1 cellular context compared by ENCODE assay signal in genomic region chr5:65482727-65483473, GRCh38.
A peak's percentile ranks its signal among the peaks of the same experiment; 100 is the strongest.
TF ChIP-seq lines count a peak whose summit lies in the region.

No MANE protein-coding gene starts in this region.

TF ChIP-seq in K562, 482 proteins besides CTCF, POLR2A, EP300 and RAD21 (continued from another document and continues in another):
- TF ChIP-seq NR2C2 (CRISPR knock-in tag; IDR thresholded peaks at IDR 0.05) (no peak), NR2C2 (tag; IDR thresholded peaks at IDR 0.05) (no peak), TCFL5 (CRISPR knock-in tag; conservative IDR thresholded peaks at IDR 0.05) (no peak), WHSC1 (IDR thresholded peaks at IDR 0.05; ENCODE audit: low read length) (no peak), MCM5 (IDR thresholded peaks at IDR 0.05; ENCODE audit: low read depth) (no peak), ZNF696 (CRISPR knock-in tag; conservative IDR thresholded peaks at IDR 0.05) (no peak), THRA (IDR thresholded peaks at IDR 0.05) (no peak), MEF2A (IDR thresholded peaks at IDR 0.05; ENCODE audit: control insufficient read depth, low read depth, low read length) (no peak), ZNF12 (CRISPR knock-in tag; IDR thresholded peaks at IDR 0.05) (no peak), TCF7L2 (IDR thresholded peaks at IDR 0.05; ENCODE audit: low read depth, low read length) (no peak), DIDO1 (tag; IDR thresholded peaks at IDR 0.05; ENCODE audit: low read depth) (no peak), CAMTA2 (CRISPR knock-in tag; conservative IDR thresholded peaks at IDR 0.05) (no peak), ZC3H8 (IDR thresholded peaks at IDR 0.05) (no peak), DNMT1 (IDR thresholded peaks at IDR 0.05) (no peak), ZNF57 (CRISPR knock-in tag; IDR thresholded peaks at IDR 0.05) (no peak), ZNF589 (CRISPR knock-in tag; IDR thresholded peaks at IDR 0.05; ENCODE audit: low read depth) (no peak), ZNF24 (IDR thresholded peaks at IDR 0.05) (no peak), ELF4 (CRISPR knock-in tag; IDR thresholded peaks at IDR 0.05) (0 out of 2 replicates have a peak, but pooled peaks have one; percentile 53), ZC3H11A (IDR thresholded peaks at IDR 0.05; ENCODE audit: low read depth, low read length) (no peak), HMG20A (CRISPR knock-in tag; conservative IDR thresholded peaks at IDR 0.05) (no peak), FOXK2 (conservative IDR thresholded peaks at IDR 0.05 in 1 of 2, IDR thresholded peaks at IDR 0.05 in 1 of 2; ENCODE audit: low read depth in 2 of 2) (peak in 1 of 2 experiments; percentile 19; a peak in 1 of 4 replicates), BMI1 (IDR thresholded peaks at IDR 0.05; ENCODE audit: low read length) (no peak), CCAR2 (IDR thresholded peaks at IDR 0.05; ENCODE audit: low read depth, low read length) (no peak), GTF2A2 (tag; IDR thresholded peaks at IDR 0.05) (no peak), ARID1B (IDR thresholded peaks at IDR 0.05) (peak; percentile 76), ZNF175 (CRISPR knock-in tag; IDR thresholded peaks at IDR 0.05; ENCODE audit: low read depth) (no peak), CXXC5 (CRISPR knock-in tag; IDR thresholded peaks at IDR 0.05) (no peak; the same call in 1 of the 2 replicates), ZNF561 (CRISPR knock-in tag; conservative IDR thresholded peaks at IDR 0.05) (no peak), SMARCC2 (IDR thresholded peaks at IDR 0.05; ENCODE audit: low read depth) (0 out of 2 replicates have a peak, but pooled peaks have one; percentile 15), NUFIP1 (IDR thresholded peaks at IDR 0.05; ENCODE audit: partially characterized antibody) (no peak), POLR3A (IDR thresholded peaks at IDR 0.05; ENCODE audit: borderline replicate concordance, extremely low read depth, insufficient read depth, insufficient read length) (no peak), MEIS2 (IDR thresholded peaks at IDR 0.05; ENCODE audit: partially characterized antibody) (peak; percentile 28), CBX1 (IDR thresholded peaks at IDR 0.05; ENCODE audit: low read depth) (no peak), FOXM1 (IDR thresholded peaks at IDR 0.05; ENCODE audit: low read depth) (peak; percentile 74), FOXM1 (CRISPR knock-in tag; IDR thresholded peaks at IDR 0.05; ENCODE audit: low read depth) (no peak), TBL1XR1 (IDR thresholded peaks at IDR 0.05; ENCODE audit: low read length in 2 of 2) (0 out of 4 replicates have a peak, but pooled peaks of 1 of the 2 experiments have one; percentile 26), NFYB (IDR thresholded peaks at IDR 0.05; ENCODE audit: extremely low read depth, insufficient read length) (no peak), KDM5B (IDR thresholded peaks at IDR 0.05; ENCODE audit: insufficient replicate concordance, low read depth, low read length) (peak; percentile 24), TAF9B (IDR thresholded peaks at IDR 0.05; ENCODE audit: partially characterized antibody) (peak; percentile 26), FOXJ2 (tag; IDR thresholded peaks at IDR 0.05) (no peak; the same call in 1 of the 2 replicates), CREB5 (CRISPR knock-in tag; IDR thresholded peaks at IDR 0.05) (no peak), SMAD3 (CRISPR knock-in tag; conservative IDR thresholded peaks at IDR 0.05) (no peak), ASH1L (IDR thresholded peaks at IDR 0.05; ENCODE audit: borderline replicate concordance, low read depth, partially characterized antibody) (no peak), CUX1 (CRISPR knock-in tag; IDR thresholded peaks at IDR 0.05) (no peak), HNRNPK (IDR thresholded peaks at IDR 0.05; ENCODE audit: low read depth, low read length, poor library complexity, severe bottlenecking) (no peak)
- TF ChIP-seq, protein P1, sequence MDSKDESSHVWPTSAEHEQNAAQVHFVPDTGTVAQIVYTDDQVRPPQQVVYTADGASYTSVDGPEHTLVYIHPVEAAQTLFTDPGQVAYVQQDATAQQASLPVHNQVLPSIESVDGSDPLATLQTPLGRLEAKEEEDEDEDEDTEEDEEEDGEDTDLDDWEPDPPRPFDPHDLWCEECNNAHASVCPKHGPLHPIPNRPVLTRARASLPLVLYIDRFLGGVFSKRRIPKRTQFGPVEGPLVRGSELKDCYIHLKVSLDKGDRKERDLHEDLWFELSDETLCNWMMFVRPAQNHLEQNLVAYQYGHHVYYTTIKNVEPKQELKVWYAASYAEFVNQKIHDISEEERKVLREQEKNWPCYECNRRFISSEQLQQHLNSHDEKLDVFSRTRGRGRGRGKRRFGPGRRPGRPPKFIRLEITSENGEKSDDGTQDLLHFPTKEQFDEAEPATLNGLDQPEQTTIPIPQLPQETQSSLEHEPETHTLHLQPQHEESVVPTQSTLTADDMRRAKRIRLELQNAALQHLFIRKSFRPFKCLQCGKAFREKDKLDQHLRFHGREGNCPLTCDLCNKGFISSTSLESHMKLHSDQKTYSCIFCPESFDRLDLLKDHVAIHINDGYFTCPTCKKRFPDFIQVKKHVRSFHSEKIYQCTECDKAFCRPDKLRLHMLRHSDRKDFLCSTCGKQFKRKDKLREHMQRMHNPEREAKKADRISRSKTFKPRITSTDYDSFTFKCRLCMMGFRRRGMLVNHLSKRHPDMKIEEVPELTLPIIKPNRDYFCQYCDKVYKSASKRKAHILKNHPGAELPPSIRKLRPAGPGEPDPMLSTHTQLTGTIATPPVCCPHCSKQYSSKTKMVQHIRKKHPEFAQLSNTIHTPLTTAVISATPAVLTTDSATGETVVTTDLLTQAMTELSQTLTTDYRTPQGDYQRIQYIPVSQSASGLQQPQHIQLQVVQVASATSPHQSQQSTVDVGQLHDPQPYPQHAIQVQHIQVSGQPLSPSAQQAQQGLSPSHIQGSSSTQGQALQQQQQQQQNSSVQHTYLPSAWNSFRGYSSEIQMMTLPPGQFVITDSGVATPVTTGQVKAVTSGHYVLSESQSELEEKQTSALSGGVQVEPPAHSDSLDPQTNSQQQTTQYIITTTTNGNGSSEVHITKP (IDR thresholded peaks at IDR 0.05; ENCODE audit: partially characterized antibody), result no peak
- TF ChIP-seq, protein P2, sequence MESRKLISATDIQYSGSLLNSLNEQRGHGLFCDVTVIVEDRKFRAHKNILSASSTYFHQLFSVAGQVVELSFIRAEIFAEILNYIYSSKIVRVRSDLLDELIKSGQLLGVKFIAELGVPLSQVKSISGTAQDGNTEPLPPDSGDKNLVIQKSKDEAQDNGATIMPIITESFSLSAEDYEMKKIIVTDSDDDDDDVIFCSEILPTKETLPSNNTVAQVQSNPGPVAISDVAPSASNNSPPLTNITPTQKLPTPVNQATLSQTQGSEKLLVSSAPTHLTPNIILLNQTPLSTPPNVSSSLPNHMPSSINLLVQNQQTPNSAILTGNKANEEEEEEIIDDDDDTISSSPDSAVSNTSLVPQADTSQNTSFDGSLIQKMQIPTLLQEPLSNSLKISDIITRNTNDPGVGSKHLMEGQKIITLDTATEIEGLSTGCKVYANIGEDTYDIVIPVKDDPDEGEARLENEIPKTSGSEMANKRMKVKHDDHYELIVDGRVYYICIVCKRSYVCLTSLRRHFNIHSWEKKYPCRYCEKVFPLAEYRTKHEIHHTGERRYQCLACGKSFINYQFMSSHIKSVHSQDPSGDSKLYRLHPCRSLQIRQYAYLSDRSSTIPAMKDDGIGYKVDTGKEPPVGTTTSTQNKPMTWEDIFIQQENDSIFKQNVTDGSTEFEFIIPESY (CRISPR knock-in tag; IDR thresholded peaks at IDR 0.05), result no peak
- TF ChIP-seq, protein P3, sequence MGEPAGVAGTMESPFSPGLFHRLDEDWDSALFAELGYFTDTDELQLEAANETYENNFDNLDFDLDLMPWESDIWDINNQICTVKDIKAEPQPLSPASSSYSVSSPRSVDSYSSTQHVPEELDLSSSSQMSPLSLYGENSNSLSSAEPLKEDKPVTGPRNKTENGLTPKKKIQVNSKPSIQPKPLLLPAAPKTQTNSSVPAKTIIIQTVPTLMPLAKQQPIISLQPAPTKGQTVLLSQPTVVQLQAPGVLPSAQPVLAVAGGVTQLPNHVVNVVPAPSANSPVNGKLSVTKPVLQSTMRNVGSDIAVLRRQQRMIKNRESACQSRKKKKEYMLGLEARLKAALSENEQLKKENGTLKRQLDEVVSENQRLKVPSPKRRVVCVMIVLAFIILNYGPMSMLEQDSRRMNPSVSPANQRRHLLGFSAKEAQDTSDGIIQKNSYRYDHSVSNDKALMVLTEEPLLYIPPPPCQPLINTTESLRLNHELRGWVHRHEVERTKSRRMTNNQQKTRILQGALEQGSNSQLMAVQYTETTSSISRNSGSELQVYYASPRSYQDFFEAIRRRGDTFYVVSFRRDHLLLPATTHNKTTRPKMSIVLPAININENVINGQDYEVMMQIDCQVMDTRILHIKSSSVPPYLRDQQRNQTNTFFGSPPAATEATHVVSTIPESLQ (CRISPR knock-in tag; IDR thresholded peaks at IDR 0.05), result no peak
- TF ChIP-seq, protein P4, sequence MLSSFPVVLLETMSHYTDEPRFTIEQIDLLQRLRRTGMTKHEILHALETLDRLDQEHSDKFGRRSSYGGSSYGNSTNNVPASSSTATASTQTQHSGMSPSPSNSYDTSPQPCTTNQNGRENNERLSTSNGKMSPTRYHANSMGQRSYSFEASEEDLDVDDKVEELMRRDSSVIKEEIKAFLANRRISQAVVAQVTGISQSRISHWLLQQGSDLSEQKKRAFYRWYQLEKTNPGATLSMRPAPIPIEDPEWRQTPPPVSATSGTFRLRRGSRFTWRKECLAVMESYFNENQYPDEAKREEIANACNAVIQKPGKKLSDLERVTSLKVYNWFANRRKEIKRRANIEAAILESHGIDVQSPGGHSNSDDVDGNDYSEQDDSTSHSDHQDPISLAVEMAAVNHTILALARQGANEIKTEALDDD (IDR thresholded peaks at IDR 0.05), result peak; percentile 0; the same call in 1 of the 2 replicates
- TF ChIP-seq, protein P5, sequence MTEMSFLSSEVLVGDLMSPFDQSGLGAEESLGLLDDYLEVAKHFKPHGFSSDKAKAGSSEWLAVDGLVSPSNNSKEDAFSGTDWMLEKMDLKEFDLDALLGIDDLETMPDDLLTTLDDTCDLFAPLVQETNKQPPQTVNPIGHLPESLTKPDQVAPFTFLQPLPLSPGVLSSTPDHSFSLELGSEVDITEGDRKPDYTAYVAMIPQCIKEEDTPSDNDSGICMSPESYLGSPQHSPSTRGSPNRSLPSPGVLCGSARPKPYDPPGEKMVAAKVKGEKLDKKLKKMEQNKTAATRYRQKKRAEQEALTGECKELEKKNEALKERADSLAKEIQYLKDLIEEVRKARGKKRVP (CRISPR knock-in tag; IDR thresholded peaks at IDR 0.05), result no peak
- TF ChIP-seq, protein P6, sequence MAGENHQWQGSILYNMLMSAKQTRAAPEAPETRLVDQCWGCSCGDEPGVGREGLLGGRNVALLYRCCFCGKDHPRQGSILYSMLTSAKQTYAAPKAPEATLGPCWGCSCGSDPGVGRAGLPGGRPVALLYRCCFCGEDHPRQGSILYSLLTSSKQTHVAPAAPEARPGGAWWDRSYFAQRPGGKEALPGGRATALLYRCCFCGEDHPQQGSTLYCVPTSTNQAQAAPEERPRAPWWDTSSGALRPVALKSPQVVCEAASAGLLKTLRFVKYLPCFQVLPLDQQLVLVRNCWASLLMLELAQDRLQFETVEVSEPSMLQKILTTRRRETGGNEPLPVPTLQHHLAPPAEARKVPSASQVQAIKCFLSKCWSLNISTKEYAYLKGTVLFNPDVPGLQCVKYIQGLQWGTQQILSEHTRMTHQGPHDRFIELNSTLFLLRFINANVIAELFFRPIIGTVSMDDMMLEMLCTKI (IDR thresholded peaks at IDR 0.05; ENCODE audit: partially characterized antibody), result no peak
